In genomic region chr3:128709038-128709437, GRCh38 we compare ENCODE assay signal across 19 cellular contexts. TPM values are rescaled to one million over a fixed set of nuclear protein-coding genes. Genes with fewer than 3 reads are reported as not detected.
DNase-seq lines count a peak whose midpoint lies in the region; ATAC-seq and TF ChIP-seq lines count a peak whose summit lies in the region.
"Had no signal": no experiment of that assay in that cellular context is flagged by ENCODE, and none has a peak within 500 bp of the region (broad histone marks: within the 10 kb centered on the region; RNA-seq: fewer than 3 reads in every experiment).

No MANE protein-coding gene starts in this region.

- no peak overlapping the region for H3K4me3 ChIP-seq in breast epithelium
- no peak overlapping the region for H3K4me3 ChIP-seq in mammary epithelial cell (replicated peaks in 1 of 3; ENCODE audit: insufficient read depth in 1 of 3, low read depth in 2 of 3, low read length in 3 of 3)
- no peak overlapping the region for H3K4me3 ChIP-seq in left lung
- no peak overlapping the region for H3K4me3 ChIP-seq in psoas muscle
- H3K4me3 ChIP-seq in upper lobe of left lung, result no peak overlapping the region
- H3K4me3 ChIP-seq: Peyer's patch, SK-N-MC had no signal

- in situ Hi-C loops in mammary epithelial cell (cut with MboI; ENCODE audit: low sequenced_read_pairs in 2 of 2), result no loop called here

- ATAC-seq in left lung, result peak; percentile 83
- ATAC-seq in psoas muscle, result peak; percentile 84 to 97 (median 95)
- peak; percentile 32 to 52 for ATAC-seq in upper lobe of left lung (ENCODE audit: low FRiP score in 2 of 2)
- no peak for ATAC-seq in GM18520 (IDR thresholded peaks at IDR 0.05; ENCODE audit: unreplicated experiment)

- no peak for DNase-seq in breast epithelium (ENCODE audit: low spot score in 2 of 2)
- DNase-seq in mammary epithelial cell, result no peak
- peak in 1 of 2 donors; percentile 61 for DNase-seq in left lung
- peak; percentile 21 to 76 for DNase-seq in psoas muscle
- peak in 1 of 2 donors; percentile 77 for DNase-seq in upper lobe of left lung
- no peak for DNase-seq in NCI-H2196 treated with DMSO at 0.1 percent for 48 hours (lab: John Stamatoyannopoulos, UW; ENCODE audit: unreplicated experiment)
- DNase-seq in head of caudate nucleus, result no peak
- DNase-seq: DMS79 treated with DMSO at 0.1 percent for 48 hours, GF-D8, NCI-H1048, NCI-H1417, NCI-H1694, NCI-H2081, NCI-H226, NCI-H510A, Peyer's patch, SIG-M5 had no signal

- no peaks in the 10 kb centered on the region for H3K79me2 ChIP-seq in mammary epithelial cell (ENCODE audit: insufficient read depth, low read length)

- no peak overlapping the region for H2AFZ ChIP-seq in mammary epithelial cell (ENCODE audit: low read depth, low read length)

- H3K9me3 ChIP-seq in breast epithelium (no peaks in the 10 kb centered on the region), mammary epithelial cell (replicated peaks; ENCODE audit: insufficient read depth, low read length) (no peaks in the 10 kb centered on the region), left lung (no peaks in the 10 kb centered on the region), psoas muscle (no peaks in the 10 kb centered on the region), upper lobe of left lung (no peaks in the 10 kb centered on the region)
- H3K9me3 ChIP-seq: Peyer's patch had no signal

- H3K27me3 ChIP-seq in breast epithelium (no peaks in the 10 kb centered on the region), mammary epithelial cell (ENCODE audit: insufficient read depth, low read length) (no peaks in the 10 kb centered on the region), left lung (no peaks in the 10 kb centered on the region), psoas muscle (ENCODE audit: insufficient read depth in 3 of 3, low read length in 2 of 3) (no peaks in the 10 kb centered on the region), upper lobe of left lung (no peaks in the 10 kb centered on the region)
- H3K27me3 ChIP-seq: Peyer's patch had no signal

- TF ChIP-seq EP300 in upper lobe of left lung (IDR thresholded peaks at IDR 0.05), result no peak

- peak overlapping the region; percentile 58 to 67 for H3K27ac ChIP-seq in breast epithelium
- H3K27ac ChIP-seq in mammary epithelial cell (ENCODE audit: insufficient read depth, low read depth, low read length), result no peak overlapping the region
- no peak overlapping the region for H3K27ac ChIP-seq in left lung
- peak overlapping the region; percentile 81 for H3K27ac ChIP-seq in psoas muscle
- no peak overlapping the region for H3K27ac ChIP-seq in upper lobe of left lung
- H3K27ac ChIP-seq: Peyer's patch, SK-N-MC had no signal

- dilution Hi-C loops in mammary epithelial cell (cut with HindIII; ENCODE audit: low sequenced_read_pairs), result no loop called here

- intact Hi-C loops in breast epithelium (cut with DNase I; ENCODE audit: low total_unique reads), result no loop called here
- intact Hi-C loops in mammary epithelial cell (cut with micrococcal nuclease), result no loop called here
- intact Hi-C loops in left lung (cut with DNase I), result no loop called here
- intact Hi-C loops in psoas muscle (cut with DNase I), result no loop called here
- intact Hi-C loops in head of caudate nucleus (cut with DNase I), result no loop called here

- no peak overlapping the region for H3K4me2 ChIP-seq in mammary epithelial cell (ENCODE audit: insufficient read depth, low read depth, low read length)

- CTCF ChIA-PET in mammary epithelial cell (lab: Charles Lee; ENCODE audit: low non-redundant PET), result no interaction called here

- no peak overlapping the region for H3K9ac ChIP-seq in mammary epithelial cell (ENCODE audit: insufficient read depth, low read length)

- 81% methylated on average over 3 of the region's 4 CpGs for WGBS in mammary epithelial cell (ENCODE audit: low coverage, missing lambda C conversion rate)
- WGBS in psoas muscle, 3 donors, result 40 to 56% (median 44%) methylated on average over 4 of the region's 4 CpGs
- WGBS in upper lobe of left lung, 2 donors, result 60 to 86% methylated on average over 1 to 4 of the region's 4 CpGs

- TF ChIP-seq POLR2A in breast epithelium (IDR thresholded peaks at IDR 0.05) (no peak), upper lobe of left lung (IDR thresholded peaks at IDR 0.05) (no peak)

- TF ChIP-seq CTCF in breast epithelium (IDR thresholded peaks at IDR 0.05) (no peak), mammary epithelial cell (conservative IDR thresholded peaks at IDR 0.05 in 1 of 2, IDR thresholded peaks at IDR 0.05 in 1 of 2; ENCODE audit: extremely low read depth in 1 of 2, insufficient read depth in 1 of 2, low read depth in 1 of 2, low read length in 2 of 2) (no peak), left lung (IDR thresholded peaks at IDR 0.05) (no peak), psoas muscle (IDR thresholded peaks at IDR 0.05) (no peak), upper lobe of left lung (IDR thresholded peaks at IDR 0.05) (no peak)

- H3K36me3 ChIP-seq in breast epithelium (no peaks in the 10 kb centered on the region), mammary epithelial cell (ENCODE audit: insufficient read depth, low read length) (no peaks in the 10 kb centered on the region), left lung (no peaks in the 10 kb centered on the region), psoas muscle (ENCODE audit: insufficient read depth in 1 of 2, low read depth in 1 of 2) (no peaks in the 10 kb centered on the region), upper lobe of left lung (no peaks in the 10 kb centered on the region)
- H3K36me3 ChIP-seq: Peyer's patch had no signal

- no TSS peak for BruUV-seq in mammary epithelial cell (replicated peaks; lab: Mats Ljungman, UMichigan)

- no peaks in the 10 kb centered on the region for H4K20me1 ChIP-seq in mammary epithelial cell (ENCODE audit: insufficient read depth, low read length)

- H3K4me1 ChIP-seq in breast epithelium (no peaks in the 10 kb centered on the region), mammary epithelial cell (ENCODE audit: insufficient read depth, low read length) (peaks cover 10% of the 10 kb centered on the region), left lung (peaks cover 0 to 12% of the 10 kb centered on the region in 2 donors), psoas muscle (peaks cover 10% of the 10 kb centered on the region), upper lobe of left lung (peaks cover 0 to 17% (median 2%) of the 10 kb centered on the region in 4 donors)
- H3K4me1 ChIP-seq: Peyer's patch had no signal

RNA-seq across cellular contexts. Expression of gene RAB7A, which starts 16.9 kb away (rescaled TPM):
- total RNA-seq in breast epithelium (100 to 1,000 TPM; 105 to 114 (median 110) TPM), mammary epithelial cell (100 to 1,000 TPM in 1 of 2 donors, 10 to 100 TPM in 1; 76.7 to 352 TPM), left lung (100 to 1,000 TPM; 253 to 336 TPM), psoas muscle (100 to 1,000 TPM; 232 to 375 (median 284) TPM), upper lobe of left lung (100 to 1,000 TPM in 5 of 6 donors, 10 to 100 TPM in 1; 72.3 to 287 (median 139) TPM)
- polyA plus RNA-seq in mammary epithelial cell (353 TPM), psoas muscle (100 to 1,000 TPM; 206 to 410 (median 369) TPM)
- polyA minus RNA-seq in mammary epithelial cell, result 404 TPM

RNA-seq across cellular contexts. Expression of gene RPN1, which starts 58.4 kb away (rescaled TPM):
- total RNA-seq in breast epithelium, result 100 to 1,000 TPM; 237 to 285 (median 240) TPM
- total RNA-seq in mammary epithelial cell, result 100 to 1,000 TPM; 206 to 305 TPM
- 317 TPM for polyA plus RNA-seq in mammary epithelial cell
- 414 TPM for polyA minus RNA-seq in mammary epithelial cell
- 100 to 1,000 TPM; 229 to 294 TPM for total RNA-seq in left lung
- 100 to 1,000 TPM in 2 of 4 donors, 10 to 100 TPM in 2; 55.5 to 116 (median 91.7) TPM for total RNA-seq in psoas muscle
- 100 to 1,000 TPM; 108 to 197 (median 135) TPM for polyA plus RNA-seq in psoas muscle
- 100 to 1,000 TPM in 5 of 6 donors, 10 to 100 TPM in 1; 81.7 to 321 (median 218) TPM for total RNA-seq in upper lobe of left lung

Comparison
In these comparisons a context has a peak if more than half of its experiments do, and no peak if none do; other contexts are left out.
1. H3K27ac ChIP-seq: peak in breast epithelium (2 of 2) and psoas muscle (single experiment); none in mammary epithelial cell (single experiment), left lung (0 of 2) and upper lobe of left lung (0 of 4).
2. DNase-seq: peak in psoas muscle (2 of 2); none in breast epithelium (0 of 2), mammary epithelial cell (single experiment), NCI-H2196 treated with DMSO at 0.1 percent for 48 hours (single experiment) and head of caudate nucleus (0 of 42).